Comparison of ENCODE assay signal across 10 cellular contexts in genomic region chr4:1410491-1411325, GRCh38. TPM values are rescaled to one million over a fixed set of nuclear protein-coding genes. Genes with fewer than 3 reads are reported as not detected.
DNase-seq lines count a peak whose midpoint lies in the region; ATAC-seq and TF ChIP-seq lines count a peak whose summit lies in the region.
"Had no signal": no experiment of that assay in that cellular context is flagged by ENCODE, and none has a peak within 500 bp of the region (broad histone marks: within the 10 kb centered on the region; RNA-seq: fewer than 3 reads in every experiment).

No MANE protein-coding gene starts in this region.

- H3K36me3 ChIP-seq in PC-3 (ENCODE audit: low read depth, low read length) (no peaks in the 10 kb centered on the region), brain microvascular endothelial cell (replicated peaks) (no peaks in the 10 kb centered on the region), testis (ENCODE audit: low read depth, missing control alignments) (no peaks in the 10 kb centered on the region)

- ATAC-seq in PC-3 (peak; percentile 37; the same call in 1 of the 2 replicates), left colon (no peak), GM21381 (IDR thresholded peaks at IDR 0.05; ENCODE audit: unreplicated experiment) (no peak), HG03045 (IDR thresholded peaks at IDR 0.05; ENCODE audit: unreplicated experiment) (no peak)

- DNase-seq in ELR (ENCODE audit: low read depth) (peak; percentile 53), PC-3 (peak; percentile 28), brain microvascular endothelial cell (peak; percentile 6), left colon (peak; percentile 18 to 28), testis (peak; percentile 83), SIG-M5 treated with dmso at 0.1 percent for 504 hours (lab: John Stamatoyannopoulos, UW; ENCODE audit: unreplicated experiment) (no peak)

- 15 to 24% methylated on average over 31 to 48 of the region's 48 CpGs for WGBS in testis, 2 donors

- in situ Hi-C loops in brain microvascular endothelial cell (cut with HindIII; ENCODE audit: low pct_ligation_motif_present, low sequenced_read_pairs), result no loop called here

- no peaks in the 10 kb centered on the region for H3K4me1 ChIP-seq in PC-3 (ENCODE audit: insufficient read depth, low read length)
- H3K4me1 ChIP-seq in testis, result no peaks in the 10 kb centered on the region

- TF ChIP-seq CTCF in PC-3 (conservative IDR thresholded peaks at IDR 0.05; ENCODE audit: low read depth, low read length) (no peak), brain microvascular endothelial cell (IDR thresholded peaks at IDR 0.05; ENCODE audit: low read depth, low read length, missing control alignments) (no peak), testis (IDR thresholded peaks at IDR 0.05) (no peak)

- POLR2A ChIA-PET in PC-3 (lab: Charles Lee; ENCODE audit: unreplicated experiment), result no interaction called here

- CTCF ChIA-PET in PC-3 (lab: Charles Lee), result no interaction called here

- H2AFZ ChIP-seq in PC-3 (ENCODE audit: low read length), result no peak overlapping the region

- no peaks in the 10 kb centered on the region for H3K79me2 ChIP-seq in PC-3 (ENCODE audit: low read length)

- H3K27ac ChIP-seq in PC-3 (ENCODE audit: low read length) (no peak overlapping the region), brain microvascular endothelial cell (no peak overlapping the region), testis (no peak overlapping the region)

- H4K20me1 ChIP-seq in PC-3 (ENCODE audit: low read length), result no peaks in the 10 kb centered on the region

- BruUV-seq in PC-3 (replicated peaks; lab: Mats Ljungman, UMichigan), result no TSS peak

- no peak overlapping the region for H3K4me3 ChIP-seq in PC-3 (ENCODE audit: low read length)
- H3K4me3 ChIP-seq in brain microvascular endothelial cell (ENCODE audit: low read depth, low read length), result no peak overlapping the region
- no peak overlapping the region for H3K4me3 ChIP-seq in testis

- H3K4me2 ChIP-seq in PC-3 (ENCODE audit: low read length), result no peak overlapping the region

- no peaks in the 10 kb centered on the region for H3F3A ChIP-seq in PC-3 (ENCODE audit: low read length, unreplicated experiment)

- TF ChIP-seq POLR2A in testis (IDR thresholded peaks at IDR 0.05), result no peak

- H3K9me3 ChIP-seq in PC-3 (ENCODE audit: low read length) (no peaks in the 10 kb centered on the region), testis (no peaks in the 10 kb centered on the region)

- H3K27me3 ChIP-seq in PC-3 (ENCODE audit: low read length) (no peaks in the 10 kb centered on the region), brain microvascular endothelial cell (replicated peaks) (peaks cover 51% of the 10 kb centered on the region), testis (no peaks in the 10 kb centered on the region)

- no peaks in the 10 kb centered on the region for H3K9me2 ChIP-seq in PC-3 (replicated peaks; ENCODE audit: low read length)

- intact Hi-C loops in PC-3 (cut with micrococcal nuclease) (no loop called here), left colon (cut with DNase I, micrococcal nuclease) (no loop called here), testis (cut with DNase I; ENCODE audit: low total_unique reads) (no loop called here)

- no peak overlapping the region for H3K9ac ChIP-seq in PC-3 (ENCODE audit: low read length)

RNA-seq across cellular contexts. Expression of gene NKX1-1, which starts 4.5 kb away (rescaled TPM):
- total RNA-seq in PC-3 (2014; rRNA removed) (not detected in 2 replicates), left colon (not detected), testis (1 to 10 TPM in 1 of 2 donors, under 1 TPM in 1; 0.47 to 1.5 TPM)
- polyA plus RNA-seq in testis (ENCODE audit: insufficient read depth, low read depth, low replicate concordance), result 0.70 TPM
- total RNA-seq: skeletal muscle tissue had no signal
- polyA plus RNA-seq: adipose tissue had no signal
